Comparison of ENCODE assay signal across 8 cellular contexts in the genomic region with DNA sequence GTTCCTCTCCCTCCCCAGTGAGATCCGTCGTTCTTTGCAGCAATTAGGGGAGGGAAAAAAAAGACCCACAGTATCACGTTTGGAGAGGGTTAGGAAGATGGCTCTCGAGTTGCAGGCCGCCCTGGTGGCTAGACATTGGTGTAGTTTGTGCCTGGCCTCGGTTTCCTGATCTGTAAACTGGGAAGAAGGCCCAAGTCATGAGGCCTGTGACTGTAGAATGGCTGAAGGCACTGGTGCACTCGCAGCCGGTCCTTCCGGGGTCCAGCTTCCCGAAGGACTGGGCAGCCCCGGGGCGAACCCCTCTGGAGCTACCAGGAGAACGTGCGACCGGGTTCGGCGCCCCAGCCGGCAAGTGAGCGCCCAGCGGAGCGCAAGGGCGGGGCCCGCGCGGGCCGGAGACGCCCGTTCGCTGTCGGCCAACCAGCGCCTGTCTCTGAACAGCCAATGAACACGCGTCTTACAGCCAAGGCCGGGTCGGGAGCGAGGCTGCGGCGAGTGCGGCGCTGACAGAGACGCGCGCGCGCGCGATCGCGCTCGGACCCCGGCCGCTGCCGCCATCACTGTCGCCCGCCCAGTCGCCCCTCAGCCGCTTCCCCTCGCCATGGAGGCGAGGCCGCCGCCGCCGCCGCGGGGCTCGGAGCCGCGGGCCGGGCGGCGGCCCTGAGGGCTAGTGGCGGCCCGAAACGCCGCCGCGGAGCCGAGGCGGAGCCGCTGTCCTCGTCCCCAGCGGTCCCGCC. TPM values are rescaled to one million over a fixed set of nuclear protein-coding genes. Genes with fewer than 3 reads are reported as not detected.
A peak's percentile ranks its signal among the peaks of the same experiment; 100 is the strongest.
DNase-seq lines count a peak whose midpoint lies in the region; ATAC-seq and TF ChIP-seq lines count a peak whose summit lies in the region.

A gene with protein sequence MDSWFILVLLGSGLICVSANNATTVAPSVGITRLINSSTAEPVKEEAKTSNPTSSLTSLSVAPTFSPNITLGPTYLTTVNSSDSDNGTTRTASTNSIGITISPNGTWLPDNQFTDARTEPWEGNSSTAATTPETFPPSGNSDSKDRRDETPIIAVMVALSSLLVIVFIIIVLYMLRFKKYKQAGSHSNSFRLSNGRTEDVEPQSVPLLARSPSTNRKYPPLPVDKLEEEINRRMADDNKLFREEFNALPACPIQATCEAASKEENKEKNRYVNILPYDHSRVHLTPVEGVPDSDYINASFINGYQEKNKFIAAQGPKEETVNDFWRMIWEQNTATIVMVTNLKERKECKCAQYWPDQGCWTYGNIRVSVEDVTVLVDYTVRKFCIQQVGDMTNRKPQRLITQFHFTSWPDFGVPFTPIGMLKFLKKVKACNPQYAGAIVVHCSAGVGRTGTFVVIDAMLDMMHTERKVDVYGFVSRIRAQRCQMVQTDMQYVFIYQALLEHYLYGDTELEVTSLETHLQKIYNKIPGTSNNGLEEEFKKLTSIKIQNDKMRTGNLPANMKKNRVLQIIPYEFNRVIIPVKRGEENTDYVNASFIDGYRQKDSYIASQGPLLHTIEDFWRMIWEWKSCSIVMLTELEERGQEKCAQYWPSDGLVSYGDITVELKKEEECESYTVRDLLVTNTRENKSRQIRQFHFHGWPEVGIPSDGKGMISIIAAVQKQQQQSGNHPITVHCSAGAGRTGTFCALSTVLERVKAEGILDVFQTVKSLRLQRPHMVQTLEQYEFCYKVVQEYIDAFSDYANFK (plus strand): TSS at position 472 of the 737 bp plus-strand sequence. CDS start 90,797 bp downstream, outside the sequence.

- ATAC-seq in GM18502 (IDR thresholded peaks at IDR 0.05; ENCODE audit: poor library complexity, unreplicated experiment) (peak; percentile 91), HG02938 (IDR thresholded peaks at IDR 0.05; ENCODE audit: unreplicated experiment) (peak; percentile 73), right cardiac atrium (peak; percentile 97 to 98)

- H3K4me3 ChIP-seq in right cardiac atrium (ENCODE audit: low read length) (peak within 1 kb of the TSS; percentile 90), uterus (peak within 1 kb of the TSS; percentile 58 to 81)

- H3K9me3 ChIP-seq in right cardiac atrium (ENCODE audit: control insufficient read depth, low read length) (no peaks in the 10 kb centered on the region), uterus (no peaks in the 10 kb centered on the region)

- intact Hi-C loops in T-helper 2 cell treated with Interferon-gamma antibody and Interleukin-4, amounts not matched to agents 100 ng/mL and 5 ng/mL, for 36 hours (cut with micrococcal nuclease) = loop anchor here (1.0 to 10.0 kb wide), 6 partner anchors 33 to 444 kb away; a partner anchor contains a TSS
- intact Hi-C loops in right cardiac atrium (cut with DNase I) = loop anchor here in 1 of 4 donors (10.0 kb wide), 1 partner anchor 122 kb away; no protein-coding TSS in a partner anchor
- intact Hi-C loops in uterus (cut with DNase I; ENCODE audit: low total_unique reads) = no loop called here

- peak in 1 of 4 experiments; percentile 14 for TF ChIP-seq CTCF in uterus (IDR thresholded peaks at IDR 0.05)

- peak; percentile 85 to 92 for TF ChIP-seq POLR2A in uterus (IDR thresholded peaks at IDR 0.05)

- H3K36me3 ChIP-seq in uterus = no peaks in the 10 kb centered on the region

- H3K4me1 ChIP-seq in right cardiac atrium (ENCODE audit: control insufficient read depth, insufficient read depth, low read length) (peaks cover 3% of the 10 kb centered on the region), uterus (no peaks in the 10 kb centered on the region)

- H3K27ac ChIP-seq in right cardiac atrium (ENCODE audit: low read length) = peak within 1 kb of the TSS; percentile 74
- H3K27ac ChIP-seq in uterus = peak within 1 kb of the TSS; percentile 70 to 89

- under 1% methylated on average over 83 of the region's 83 CpGs for WGBS in right cardiac atrium

- DNase-seq in NCI-H187 (lab: John Stamatoyannopoulos, UW) = peak; percentile 82 to 87
- peak; percentile 63 to 95 (median 91) for DNase-seq in anterior cingulate cortex (lab: John Stamatoyannopoulos, UW)
- peak; percentile 93 to 97 (median 97) for DNase-seq in right cardiac atrium
- DNase-seq in putamen (ENCODE audit: low spot score) = peak; percentile 94
- peak; percentile 90 to 92 for DNase-seq in uterus

- H3K27me3 ChIP-seq in right cardiac atrium (ENCODE audit: control insufficient read depth, insufficient read depth) (no peaks in the 10 kb centered on the region), uterus (no peaks in the 10 kb centered on the region)

RNA-seq across cellular contexts. Expression of the gene that starts here (rescaled TPM):
- 65.4 and 70.2 TPM in 2 replicates for total RNA-seq in T-helper 2 cell treated with Interferon-gamma antibody and Interleukin-4, amounts not matched to agents 100 ng/mL and 5 ng/mL, for 36 hours
- total RNA-seq in right cardiac atrium = 10 to 100 TPM; 32.6 to 37.5 (median 35.7) TPM
- 11.8 TPM for polyA plus RNA-seq in right cardiac atrium
- total RNA-seq in uterus = 100 to 1,000 TPM in 2 of 4 donors, 10 to 100 TPM in 2; 80.6 to 121 (median 97.1) TPM

Comparison
In these comparisons a context has a peak if more than half of its experiments do, and no peak if none do; other contexts are left out.
1. Peak in every context shown above with its lines: DNase-seq, ATAC-seq, H3K4me3 ChIP-seq and H3K27ac ChIP-seq.